Comparison of ENCODE assay signal across 25 cellular contexts in the genomic region with DNA sequence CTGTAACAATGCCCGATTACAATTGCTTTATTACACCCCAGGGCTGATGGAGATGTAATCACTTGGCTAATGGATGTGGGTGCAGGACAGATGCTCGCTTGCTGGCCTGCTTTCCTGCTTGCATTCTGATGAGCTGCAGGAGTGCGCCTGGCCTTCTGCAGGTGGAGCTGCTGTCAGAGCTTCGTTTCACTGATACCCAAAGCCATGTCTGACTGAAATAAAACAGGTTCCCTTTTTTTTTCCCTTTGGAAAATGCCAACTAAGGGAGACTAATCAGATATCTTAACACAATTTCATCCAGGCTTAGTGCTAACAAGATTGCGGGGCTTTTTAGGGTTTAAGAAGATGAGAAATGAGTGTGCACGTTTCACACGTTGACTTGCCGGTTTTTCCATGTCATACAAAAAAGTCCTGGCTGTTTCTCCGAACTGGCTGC.
DNase-seq lines count a peak whose midpoint lies in the region; ATAC-seq and TF ChIP-seq lines count a peak whose summit lies in the region.
"Had no signal": no experiment of that assay in that cellular context is flagged by ENCODE, and none has a peak within 500 bp of the region (broad histone marks: within the 10 kb centered on the region; RNA-seq: fewer than 3 reads in every experiment).

No MANE protein-coding gene starts in this region.

- no peak overlapping the region for H3K4me2 ChIP-seq in mammary epithelial cell (ENCODE audit: insufficient read depth, low read depth, low read length)
- H3K4me2 ChIP-seq: A549 had no signal

- intact Hi-C loops in colonic mucosa (cut with DNase I) (loop anchor here (5.0 kb wide), 2 partner anchors 57 to 212 kb away; no protein-coding TSS in a partner anchor), mammary epithelial cell (cut with micrococcal nuclease) (loop anchor here (5.0 kb wide), 1 partner anchor 137 kb away; no protein-coding TSS in a partner anchor)

- CTCF ChIA-PET in activated CD8-positive, alpha-beta T cell treated with anti-CD3 and anti-CD28 coated beads, Interleukin-2, amount 10 ng/mL, durations not matched to agents 7 days and 5 days (lab: Charles Lee), result no interaction called here
- CTCF ChIA-PET in mammary epithelial cell (lab: Charles Lee; ENCODE audit: low non-redundant PET), result no interaction called here

- no peaks in the 10 kb centered on the region for H3K9me3 Mint-ChIP-seq in activated CD8-positive, alpha-beta T cell treated with anti-CD3 and anti-CD28 coated beads, Interleukin-2, amount 10 ng/mL, durations not matched to agents 7 days and 5 days (ENCODE audit: insufficient read depth)
- H3K9me3 Mint-ChIP-seq: activated naive CD4-positive, alpha-beta T cell treated with anti-CD3 and anti-CD28 coated beads, Interleukin-2, amount 50 U/mL, for 24 hours; activated T-helper 17 cell treated with anti-CD3 and anti-CD28 coated beads, Interleukin-2, amount 50 U/mL, for 72 hours; stimulated activated effector memory CD8-positive, alpha-beta T cell treated with anti-CD3 and anti-CD28 coated beads, Interleukin-12 subunit alpha, Interleukin-12 subunit beta, amount 100 ng/mL, for 72 hours had no signal

- peaks cover 17% of the 10 kb centered on the region for H3K4me1 Mint-ChIP-seq in activated CD8-positive, alpha-beta T cell treated with anti-CD3 and anti-CD28 coated beads, Interleukin-2, amount 10 ng/mL, durations not matched to agents 7 days and 5 days (ENCODE audit: low read depth)
- H3K4me1 Mint-ChIP-seq: activated T-helper 17 cell treated with anti-CD3 and anti-CD28 coated beads, Interleukin-2, amount 50 U/mL, for 72 hours; stimulated activated effector memory CD8-positive, alpha-beta T cell treated with anti-CD3 and anti-CD28 coated beads, Interleukin-12 subunit alpha, Interleukin-12 subunit beta, amount 100 ng/mL, for 72 hours had no signal

- TF ChIP-seq CTCF in RWPE2 (IDR thresholded peaks at IDR 0.05; ENCODE audit: poor library complexity, severe bottlenecking) (no peak), colonic mucosa (IDR thresholded peaks at IDR 0.05) (no peak), mammary epithelial cell (conservative IDR thresholded peaks at IDR 0.05 in 1 of 2, IDR thresholded peaks at IDR 0.05 in 1 of 2; ENCODE audit: extremely low read depth in 1 of 2, insufficient read depth in 1 of 2, low read depth in 1 of 2, low read length in 2 of 2) (no peak)

- no peaks in the 10 kb centered on the region for H3K27me3 Mint-ChIP-seq in activated CD8-positive, alpha-beta T cell treated with anti-CD3 and anti-CD28 coated beads, Interleukin-2, amount 10 ng/mL, durations not matched to agents 7 days and 5 days (ENCODE audit: low read depth)
- H3K27me3 Mint-ChIP-seq: activated naive CD4-positive, alpha-beta T cell treated with anti-CD3 and anti-CD28 coated beads, Interleukin-2, amount 50 U/mL, for 24 hours; activated T-helper 17 cell treated with anti-CD3 and anti-CD28 coated beads, Interleukin-2, amount 50 U/mL, for 72 hours; central memory CD8-positive, alpha-beta T cell; naive B cell had no signal

- H3K36me3 ChIP-seq in RWPE2 (ENCODE audit: low read depth), result peaks cover 58% of the 10 kb centered on the region
- H3K36me3 ChIP-seq in colonic mucosa, result no peaks in the 10 kb centered on the region
- peaks cover 8% of the 10 kb centered on the region for H3K36me3 ChIP-seq in mammary epithelial cell (ENCODE audit: insufficient read depth, low read length)

- peaks cover 54% of the 10 kb centered on the region for H3K36me3 Mint-ChIP-seq in activated CD8-positive, alpha-beta T cell treated with anti-CD3 and anti-CD28 coated beads, Interleukin-2, amount 10 ng/mL, durations not matched to agents 7 days and 5 days (ENCODE audit: low read depth)

- peak; percentile 46 for DNase-seq in Ammon's horn (ENCODE audit: low spot score)
- peak; percentile 49 for DNase-seq in RWPE2 (ENCODE audit: low spot score)
- peak; percentile 57 for DNase-seq in islet precursor cell
- no peak for DNase-seq in colonic mucosa
- no peak for DNase-seq in activated CD8-positive, alpha-beta T cell treated with anti-CD3 and anti-CD28 coated beads, Interleukin-2, amount 10 ng/mL, durations not matched to agents 7 days and 5 days
- DNase-seq in mammary epithelial cell, result no peak
- DNase-seq: activated CD4-positive, alpha-beta T cell treated with anti-CD3 and anti-CD28 coated beads, Interleukin-2, amount 50 U/mL, for 48 hours; activated CD8-positive, alpha-beta memory T cell treated with anti-CD3 and anti-CD28 coated beads, Interleukin-2, amount 50 U/mL, for 48 hours; aorta; DMS53; GF-D8; heart left ventricle; left cardiac atrium; mesendoderm; naive B cell; NCI-H526; occipital lobe had no signal

- ATAC-seq in HG02588 (IDR thresholded peaks at IDR 0.05; ENCODE audit: unreplicated experiment) (peak; percentile 21), RWPE2 (ENCODE audit: low read depth) (no peak), HG02678 (IDR thresholded peaks at IDR 0.05; ENCODE audit: unreplicated experiment) (no peak)
- ATAC-seq in activated CD8-positive, alpha-beta T cell treated with anti-CD3 and anti-CD28 coated beads, Interleukin-2, amount 10 ng/mL, durations not matched to agents 7 days and 5 days, result no peak
- ATAC-seq: A549; activated T-helper 17 cell treated with anti-CD3 and anti-CD28 coated beads, Interleukin-2, amount 50 U/mL, for 72 hours; heart left ventricle; left cardiac atrium; stimulated activated effector memory CD8-positive, alpha-beta T cell treated with anti-CD3 and anti-CD28 coated beads, Interleukin-12 subunit alpha, Interleukin-12 subunit beta, amount 100 ng/mL, for 72 hours had no signal

- H3K4me3 ChIP-seq in RWPE2 (ENCODE audit: severe bottlenecking), result no peak overlapping the region
- H3K4me3 ChIP-seq in colonic mucosa, result no peak overlapping the region
- H3K4me3 ChIP-seq in mammary epithelial cell (replicated peaks in 1 of 3; ENCODE audit: insufficient read depth in 1 of 3, low read depth in 2 of 3, low read length in 3 of 3), result no peak overlapping the region
- H3K4me3 ChIP-seq: A549, heart left ventricle, suprapubic skin had no signal

- BruUV-seq in mammary epithelial cell (replicated peaks; lab: Mats Ljungman, UMichigan), result no TSS peak

- POLR2A ChIA-PET in activated CD8-positive, alpha-beta T cell treated with anti-CD3 and anti-CD28 coated beads, Interleukin-2, amount 10 ng/mL, durations not matched to agents 7 days and 5 days (lab: Charles Lee), result no interaction called here

- H3K4me1 ChIP-seq in RWPE2 (ENCODE audit: insufficient read depth, poor library complexity, severe bottlenecking) (peaks cover 6% of the 10 kb centered on the region), colonic mucosa (no peaks in the 10 kb centered on the region), mammary epithelial cell (ENCODE audit: insufficient read depth, low read length) (no peaks in the 10 kb centered on the region)
- H3K4me1 ChIP-seq: A549, suprapubic skin had no signal

- H3K27ac Mint-ChIP-seq in activated CD8-positive, alpha-beta T cell treated with anti-CD3 and anti-CD28 coated beads, Interleukin-2, amount 10 ng/mL, durations not matched to agents 7 days and 5 days, result no peak overlapping the region
- H3K27ac Mint-ChIP-seq: activated naive CD4-positive, alpha-beta T cell treated with anti-CD3 and anti-CD28 coated beads, Interleukin-2, amount 50 U/mL, for 24 hours; activated T-helper 17 cell treated with anti-CD3 and anti-CD28 coated beads, Interleukin-2, amount 50 U/mL, for 72 hours had no signal

- H3K9me3 ChIP-seq in RWPE2 (ENCODE audit: severe bottlenecking) (peaks cover 5% of the 10 kb centered on the region), colonic mucosa (no peaks in the 10 kb centered on the region), mammary epithelial cell (replicated peaks; ENCODE audit: insufficient read depth, low read length) (peaks cover 6% of the 10 kb centered on the region)
- H3K9me3 ChIP-seq: suprapubic skin had no signal

- dilution Hi-C loops in mammary epithelial cell (cut with HindIII; ENCODE audit: low sequenced_read_pairs), result no loop called here

- H3K79me2 ChIP-seq in mammary epithelial cell (ENCODE audit: insufficient read depth, low read length), result peaks cover 14% of the 10 kb centered on the region

- WGBS in mammary epithelial cell (ENCODE audit: low coverage, missing lambda C conversion rate), result 78% methylated on average over 9 of the region's 9 CpGs

- in situ Hi-C loops in mammary epithelial cell (cut with MboI; ENCODE audit: low sequenced_read_pairs in 2 of 2), result no loop called here

- no peak overlapping the region for H3K27ac ChIP-seq in RWPE2 (ENCODE audit: poor library complexity, severe bottlenecking)
- H3K27ac ChIP-seq in colonic mucosa, result no peak overlapping the region
- H3K27ac ChIP-seq in mammary epithelial cell (ENCODE audit: insufficient read depth, low read depth, low read length), result no peak overlapping the region
- H3K27ac ChIP-seq: A549, heart left ventricle, suprapubic skin had no signal

- H4K20me1 ChIP-seq in mammary epithelial cell (ENCODE audit: insufficient read depth, low read length), result no peaks in the 10 kb centered on the region

- H3K27me3 ChIP-seq in RWPE2 (ENCODE audit: insufficient read depth, poor library complexity, severe bottlenecking), result no peaks in the 10 kb centered on the region
- H3K27me3 ChIP-seq in colonic mucosa, result no peaks in the 10 kb centered on the region
- no peaks in the 10 kb centered on the region for H3K27me3 ChIP-seq in mammary epithelial cell (ENCODE audit: insufficient read depth, low read length)
- H3K27me3 ChIP-seq: heart left ventricle, suprapubic skin had no signal

- no peak overlapping the region for H3K9ac ChIP-seq in colonic mucosa (ENCODE audit: low read depth in 2 of 2, low read length in 2 of 2)
- no peak overlapping the region for H3K9ac ChIP-seq in mammary epithelial cell (ENCODE audit: insufficient read depth, low read length)

- no peak overlapping the region for H2AFZ ChIP-seq in mammary epithelial cell (ENCODE audit: low read depth, low read length)

- H3K4me3 Mint-ChIP-seq in activated CD8-positive, alpha-beta T cell treated with anti-CD3 and anti-CD28 coated beads, Interleukin-2, amount 10 ng/mL, durations not matched to agents 7 days and 5 days, result no peak overlapping the region
- H3K4me3 Mint-ChIP-seq: activated naive CD4-positive, alpha-beta T cell treated with anti-CD3 and anti-CD28 coated beads, Interleukin-2, amount 50 U/mL, for 24 hours; activated T-helper 17 cell treated with anti-CD3 and anti-CD28 coated beads, Interleukin-2, amount 50 U/mL, for 72 hours; central memory CD8-positive, alpha-beta T cell; naive B cell; stimulated activated effector memory CD8-positive, alpha-beta T cell treated with anti-CD3 and anti-CD28 coated beads, Interleukin-12 subunit alpha, Interleukin-12 subunit beta, amount 100 ng/mL, for 72 hours had no signal

Comparison
In these comparisons a context has a peak if more than half of its experiments do, and no peak if none do; other contexts are left out.
1. DNase-seq: peak in Ammon's horn (single experiment), RWPE2 (single experiment) and islet precursor cell (single experiment); none in colonic mucosa (single experiment), activated CD8-positive, alpha-beta T cell treated with anti-CD3 and anti-CD28 coated beads, Interleukin-2, amount 10 ng/mL, durations not matched to agents 7 days and 5 days (single experiment) and mammary epithelial cell (single experiment).